Comparison of ENCODE assay signal across 13 cellular contexts in the genomic region with DNA sequence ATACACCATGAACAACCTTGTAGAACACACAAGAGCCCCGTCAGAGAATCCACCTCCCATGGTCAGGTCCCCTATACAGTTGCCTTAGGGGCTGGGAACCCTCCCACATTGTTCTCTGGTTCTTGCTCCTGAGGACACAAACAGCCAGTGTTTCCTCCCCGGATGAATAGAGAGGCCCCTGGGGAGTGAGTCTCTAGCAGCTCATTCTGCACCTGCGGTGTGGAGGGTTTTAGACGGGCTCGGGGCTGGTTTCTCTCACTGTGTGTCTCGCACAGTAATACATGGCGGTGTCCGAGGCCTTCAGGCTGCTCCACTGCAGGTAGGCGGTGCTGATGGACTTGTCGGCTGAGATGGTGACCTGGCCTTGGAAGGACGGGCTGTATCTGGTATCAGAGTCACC.
"Had no signal": no experiment of that assay in that cellular context is flagged by ENCODE, and none has a peak within 500 bp of the region (broad histone marks: within the 10 kb centered on the region; RNA-seq: fewer than 3 reads in every experiment).

No MANE protein-coding gene starts in this region.

- H3K36me3 ChIP-seq: brain microvascular endothelial cell, prostate gland, right lobe of liver had no signal

- H3K9me3 ChIP-seq: prostate gland, right lobe of liver had no signal

- H3K4me1 ChIP-seq: prostate gland, right lobe of liver had no signal

- H3K27ac ChIP-seq: brain microvascular endothelial cell, prostate gland, right lobe of liver had no signal

- H3K27me3 ChIP-seq: brain microvascular endothelial cell had no signal

- DNase-seq: activated CD4-positive, alpha-beta T cell treated with anti-CD3 and anti-CD28 coated beads for 1 hour; activated CD4-positive, alpha-beta T cell treated with anti-CD3 and anti-CD28 coated beads, Interleukin-2, amount 50 U/mL, for 48 hours; activated effector memory CD4-positive, alpha-beta T cell treated with anti-CD3 and anti-CD28 coated beads, Interleukin-2, amount 50 U/mL, for 16 hours; activated T-cell treated with anti-CD3 and anti-CD28 coated beads, Interleukin-2, amount 50 U/mL, for 4 hours; brain microvascular endothelial cell; effector memory CD4-positive, alpha-beta T cell; islet precursor cell; mammary epithelial cell; right lobe of liver; stimulated activated CD4-positive, alpha-beta T cell treated with anti-CD3 and anti-CD28 coated beads, Interleukin-1b, Interleukin-23, amount 100 ng/mL, for 48 hours; stimulated activated naive CD4-positive, alpha-beta T cell had no signal

- H3K4me3 ChIP-seq: prostate gland, right lobe of liver had no signal

- ATAC-seq: activated T-cell treated with anti-CD3 and anti-CD28 coated beads, Interleukin-2, amount 50 U/mL, for 4 hours; left lobe of liver; right lobe of liver had no signal
